Comparison of ENCODE assay signal across 30 cellular contexts in genomic region chr2:184210329-184210728, GRCh38.
"Had no signal": no experiment of that assay in that cellular context is flagged by ENCODE, and none has a peak within 500 bp of the region (broad histone marks: within the 10 kb centered on the region; RNA-seq: fewer than 3 reads in every experiment).

No MANE protein-coding gene starts in this region.

- H3K9me3 ChIP-seq: colonic mucosa had no signal

- H3K27me3 ChIP-seq: ascending aorta, cardiac muscle cell, colonic mucosa had no signal

- ATAC-seq: activated CD8-positive, alpha-beta T cell treated with anti-CD3 and anti-CD28 coated beads for 36 hours; activated naive CD8-positive, alpha-beta T cell treated with anti-CD3 and anti-CD28 coated beads, Interleukin-2, amount 50 U/mL, for 24 hours; activated T-cell treated with anti-CD3 and anti-CD28 coated beads, Interleukin-2, amount 50 U/mL, for 4 hours had no signal

- FAIRE-seq: bronchial epithelial cell, TTC549 had no signal

- H3K27ac ChIP-seq: ascending aorta, cardiac muscle cell, colonic mucosa, VCaP had no signal

- H3K36me3 ChIP-seq: ascending aorta, cardiac muscle cell, colonic mucosa had no signal

- H3K4me3 ChIP-seq: ascending aorta, cardiac muscle cell, colonic mucosa had no signal

- DNase-seq: activated B cell treated with CpG ODN at 0.5 μM for 24 hours; activated CD4-positive, alpha-beta memory T cell treated with anti-CD3 and anti-CD28 coated beads for 36 hours; activated CD4-positive, alpha-beta T cell treated with anti-CD3 and anti-CD28 coated beads for 4 hours; activated CD4-positive, alpha-beta T cell treated with anti-CD3 and anti-CD28 coated beads, Interleukin-2, amount 10 ng/mL, durations not matched to agents 24 days and 14 days; activated CD4-positive, alpha-beta T cell treated with anti-CD3 and anti-CD28 coated beads, Interleukin-2, amount 50 U/mL, for 1 hour; activated CD4-positive, alpha-beta T cell treated with anti-CD3 and anti-CD28 coated beads, Interleukin-2, amount 50 U/mL, for 4 hours; activated CD4-positive, CD25-positive, alpha-beta regulatory T cell treated with anti-CD3 and anti-CD28 coated beads, Interleukin-2, amount 50 U/mL, for 72 hours; activated CD8-positive, alpha-beta memory T cell treated with anti-CD3 and anti-CD28 coated beads, Interleukin-2, amount 50 U/mL, for 4 hours; activated CD8-positive, alpha-beta T cell treated with anti-CD3 and anti-CD28 coated beads for 36 hours; activated effector memory CD4-positive, alpha-beta T cell treated with Interleukin-2 at 50 U/mL for 16 hours; activated gamma-delta T cell; activated naive CD4-positive, alpha-beta T cell treated with anti-CD3 and anti-CD28 coated beads, Interleukin-2, amount 10 ng/mL, durations not matched to agents 7 days and 5 days; activated naive CD4-positive, alpha-beta T cell treated with Interleukin-2 at 50 U/mL for 16 hours; activated naive CD8-positive, alpha-beta T cell treated with anti-CD3 and anti-CD28 coated beads, Interleukin-2, amount 10 ng/mL, durations not matched to agents 7 days and 5 days; activated naive CD8-positive, alpha-beta T cell treated with anti-CD3 and anti-CD28 coated beads, Interleukin-2, amount 50 U/mL, for 24 hours; activated T-cell treated with anti-CD3 and anti-CD28 coated beads for 4 hours; activated T-cell treated with anti-CD3 and anti-CD28 coated beads, Interleukin-2, amount 50 U/mL, for 1 hour; activated T-cell treated with anti-CD3 and anti-CD28 coated beads, Interleukin-2, amount 50 U/mL, for 4 hours; amygdala; anterior cingulate cortex; caudate nucleus; cerebellar nuclear complex; colonic mucosa; T-helper 2 cell; T-helper 9 cell had no signal

- H3K4me1 ChIP-seq: ascending aorta, colonic mucosa had no signal
